Comparison of ENCODE assay signal across 12 cellular contexts in the genomic region with DNA sequence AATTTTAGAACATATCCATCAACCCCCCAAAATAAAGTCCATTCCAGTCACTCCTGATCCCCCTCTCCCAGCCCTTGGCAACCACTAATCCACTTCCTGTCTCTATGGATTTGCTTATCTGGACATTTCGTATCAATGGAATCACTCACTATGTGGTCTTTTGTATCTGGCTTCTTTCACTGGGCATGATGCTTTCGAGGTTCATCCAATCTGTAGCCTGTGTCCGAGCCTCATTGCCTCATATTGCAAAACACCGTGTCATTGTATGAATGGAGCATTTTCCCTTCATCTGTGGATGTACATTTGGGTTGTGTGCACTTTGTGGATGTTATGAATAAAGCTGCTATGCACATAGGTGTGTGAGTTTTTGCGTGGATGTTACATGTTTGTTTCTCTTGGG. TPM values are rescaled to one million over a fixed set of nuclear protein-coding genes. Genes with fewer than 3 reads are reported as not detected.
DNase-seq lines count a peak whose midpoint lies in the region; TF ChIP-seq lines count a peak whose summit lies in the region.
"Had no signal": no experiment of that assay in that cellular context is flagged by ENCODE, and none has a peak within 500 bp of the region (broad histone marks: within the 10 kb centered on the region; RNA-seq: fewer than 3 reads in every experiment).

No MANE protein-coding gene starts in this region.

- no peak overlapping the region for H3K4me3 ChIP-seq in esophagus squamous epithelium
- H3K4me3 ChIP-seq in left ventricle myocardium inferior, result no peak overlapping the region

- peaks cover 4% of the 10 kb centered on the region for H3K36me3 Mint-ChIP-seq in activated naive CD4-positive, alpha-beta T cell treated with anti-CD3 and anti-CD28 coated beads, Interleukin-2, amount 50 U/mL, for 24 hours
- H3K36me3 Mint-ChIP-seq in type B pancreatic cell, result peaks cover 3% of the 10 kb centered on the region

- H3K27ac Mint-ChIP-seq in activated naive CD4-positive, alpha-beta T cell treated with anti-CD3 and anti-CD28 coated beads, Interleukin-2, amount 50 U/mL, for 24 hours, result peak overlapping the region; percentile 35
- peak overlapping the region; percentile 98 for H3K27ac Mint-ChIP-seq in type B pancreatic cell

- TF ChIP-seq CTCF in RWPE1 (conservative IDR thresholded peaks at IDR 0.05; ENCODE audit: low read depth) (no peak), esophagus squamous epithelium (IDR thresholded peaks at IDR 0.05) (no peak), type B pancreatic cell (conservative IDR thresholded peaks at IDR 0.05) (no peak), left ventricle myocardium inferior (IDR thresholded peaks at IDR 0.05; ENCODE audit: borderline replicate concordance) (no peak)

- no peak for DNase-seq in activated naive CD4-positive, alpha-beta T cell (lab: John Stamatoyannopoulos, UW)
- DNase-seq in RWPE1 (ENCODE audit: low spot score) (no peak), esophagus squamous epithelium (lab: John Stamatoyannopoulos, UW) (no peak), type B pancreatic cell (ENCODE audit: extremely low spot score, unreplicated experiment) (no peak), left ventricle myocardium inferior (no peak), cortex of kidney (lab: John Stamatoyannopoulos, UW) (no peak), posterior vena cava (ENCODE audit: low spot score) (no peak)
- DNase-seq: activated CD4-positive, alpha-beta T cell treated with anti-CD3 and anti-CD28 coated beads for 4 hours; NCI-H1105; NK-92 treated with Interleukin-12 subunit alpha and Interleukin-12 subunit beta, amount 100 ng/mL, for 24 hours had no signal

- no peak for TF ChIP-seq POLR2A in esophagus squamous epithelium (IDR thresholded peaks at IDR 0.05)

- H3K9me3 ChIP-seq in esophagus squamous epithelium (no peaks in the 10 kb centered on the region), left ventricle myocardium inferior (replicated peaks) (no peaks in the 10 kb centered on the region)

- intact Hi-C loops in esophagus squamous epithelium (cut with DNase I) (loop anchor here (5.0 kb wide), 1 partner anchor 63 kb away; no protein-coding TSS in a partner anchor), left ventricle myocardium inferior (cut with micrococcal nuclease) (no loop called here), posterior vena cava (cut with DNase I) (no loop called here)

- H3K27ac ChIP-seq in RWPE1 (peak overlapping the region; percentile 91), esophagus squamous epithelium (peak overlapping the region in 3 of 4 donors; percentile 94 to 98 (median 98)), left ventricle myocardium inferior (replicated peaks) (no peak overlapping the region)

- peaks cover 44% of the 10 kb centered on the region for H3K4me1 Mint-ChIP-seq in activated naive CD4-positive, alpha-beta T cell treated with anti-CD3 and anti-CD28 coated beads, Interleukin-2, amount 50 U/mL, for 24 hours
- peaks cover 23% of the 10 kb centered on the region for H3K4me1 Mint-ChIP-seq in type B pancreatic cell (ENCODE audit: unreplicated experiment)

- H3K36me3 ChIP-seq in esophagus squamous epithelium (peaks cover 0 to 13% (median 0%) of the 10 kb centered on the region in 3 donors), left ventricle myocardium inferior (no peaks in the 10 kb centered on the region)
- H3K36me3 ChIP-seq: cardiac muscle cell had no signal

- CTCF ChIA-PET in RWPE1 (lab: Yijun Ruan, JAX), result no interaction called here

- no peak overlapping the region for H3K4me3 Mint-ChIP-seq in activated naive CD4-positive, alpha-beta T cell treated with anti-CD3 and anti-CD28 coated beads, Interleukin-2, amount 50 U/mL, for 24 hours
- H3K4me3 Mint-ChIP-seq in type B pancreatic cell, result peak overlapping the region; percentile 94

- no peaks in the 10 kb centered on the region for H3K9me3 Mint-ChIP-seq in activated naive CD4-positive, alpha-beta T cell treated with anti-CD3 and anti-CD28 coated beads, Interleukin-2, amount 50 U/mL, for 24 hours
- peaks cover 4% of the 10 kb centered on the region for H3K9me3 Mint-ChIP-seq in type B pancreatic cell

- 76 to 90% methylated on average over 5 of the region's 5 CpGs for WGBS in esophagus squamous epithelium, 2 donors

- H3K4me1 ChIP-seq in esophagus squamous epithelium, result peaks cover 11 to 55% (median 22%) of the 10 kb centered on the region in 3 donors
- H3K4me1 ChIP-seq in left ventricle myocardium inferior, result peaks cover 47% of the 10 kb centered on the region

- H3K27me3 Mint-ChIP-seq in activated naive CD4-positive, alpha-beta T cell treated with anti-CD3 and anti-CD28 coated beads, Interleukin-2, amount 50 U/mL, for 24 hours, result no peaks in the 10 kb centered on the region
- no peaks in the 10 kb centered on the region for H3K27me3 Mint-ChIP-seq in type B pancreatic cell

- H3K27me3 ChIP-seq in esophagus squamous epithelium (no peaks in the 10 kb centered on the region), left ventricle myocardium inferior (ENCODE audit: low read depth) (no peaks in the 10 kb centered on the region)
- H3K27me3 ChIP-seq: cardiac muscle cell had no signal

- POLR2A ChIA-PET in RWPE1 (lab: Yijun Ruan, JAX; ENCODE audit: low non-redundant PET), result no interaction called here

RNA-seq across cellular contexts. Expression of gene FZR1, which starts 1.4 kb away (rescaled TPM):
- 10 to 100 TPM; 26.5 to 46.8 (median 27.2) TPM for total RNA-seq in esophagus squamous epithelium
- 59.4 and 63.2 TPM in 2 replicates for total RNA-seq in type B pancreatic cell (ENCODE audit: low replicate concordance)
- 20.7 TPM for total RNA-seq in left ventricle myocardium inferior
- total RNA-seq in posterior vena cava, result 10 to 100 TPM; 29.0 to 29.5 TPM

RNA-seq across cellular contexts. Expression of gene DOHH, which starts 4.2 kb away (rescaled TPM):
- total RNA-seq in esophagus squamous epithelium, result 10 to 100 TPM; 21.0 to 29.5 (median 26.4) TPM
- 10.5 and 10.8 TPM in 2 replicates for total RNA-seq in type B pancreatic cell (ENCODE audit: low replicate concordance)
- 11.1 TPM for total RNA-seq in left ventricle myocardium inferior
- 10 to 100 TPM; 10.1 to 10.7 TPM for total RNA-seq in posterior vena cava

RNA-seq across cellular contexts. Expression of gene SMIM44, which starts 21.5 kb away (rescaled TPM):
- not detected for total RNA-seq in esophagus squamous epithelium
- total RNA-seq in type B pancreatic cell (ENCODE audit: low replicate concordance), result not detected in 2 replicates
- total RNA-seq in left ventricle myocardium inferior, result not detected
- total RNA-seq in posterior vena cava, result not detected
- total RNA-seq: cardiac muscle cell had no signal

RNA-seq across cellular contexts. Expression of gene SMIM24, which starts 24.4 kb away (rescaled TPM):
- not detected for total RNA-seq in esophagus squamous epithelium
- 7.0 and 21.9 TPM in 2 replicates for total RNA-seq in type B pancreatic cell (ENCODE audit: low replicate concordance)
- not detected for total RNA-seq in left ventricle myocardium inferior
- total RNA-seq in posterior vena cava, result not detected

RNA-seq across cellular contexts. Expression of gene TEKTIP1, which starts 34.3 kb away (rescaled TPM):
- total RNA-seq in esophagus squamous epithelium, result under 1 TPM in 1 of 4 donors, not detected in 3; 0.95 TPM
- total RNA-seq in type B pancreatic cell (ENCODE audit: low replicate concordance), result 1.3 and 3.4 TPM in 2 replicates
- total RNA-seq in left ventricle myocardium inferior, result not detected
- 1 to 10 TPM in 1 of 2 donors, under 1 TPM in 1; 0.90 to 2.6 TPM for total RNA-seq in posterior vena cava
